In the genomic region with DNA sequence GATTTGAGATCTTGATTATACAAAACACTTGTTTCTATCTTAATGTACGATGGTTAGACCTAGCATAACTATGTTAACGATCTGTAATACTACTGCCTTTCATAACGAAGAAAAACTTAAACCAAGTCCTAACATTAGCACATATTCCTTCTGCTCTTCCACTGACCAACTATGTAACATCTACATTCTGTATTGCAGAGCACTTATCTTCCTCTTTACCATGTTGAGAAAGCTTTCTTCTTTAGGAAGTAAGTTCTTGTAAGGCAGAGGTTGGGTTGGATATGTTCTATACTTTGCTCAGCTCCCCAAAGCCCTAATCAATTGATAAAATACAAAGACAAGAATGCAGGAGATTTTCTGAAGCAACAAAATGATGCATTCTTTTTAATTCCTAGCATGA, we compare ENCODE assay signal across 24 cellular contexts. TPM values are rescaled to one million over a fixed set of nuclear protein-coding genes. Genes with fewer than 3 reads are reported as not detected.
DNase-seq lines count a peak whose midpoint lies in the region; ATAC-seq and TF ChIP-seq lines count a peak whose summit lies in the region.
"Had no signal": no experiment of that assay in that cellular context is flagged by ENCODE, and none has a peak within 500 bp of the region (broad histone marks: within the 10 kb centered on the region; RNA-seq: fewer than 3 reads in every experiment).

No MANE protein-coding gene starts in this region.

- H3K4me1 ChIP-seq in left lung = peaks cover 0 to 47% of the 10 kb centered on the region in 2 donors

- intact Hi-C loops in CD14-positive monocyte (cut with micrococcal nuclease) = loop anchor here (2.0 to 10.0 kb wide), 3 partner anchors 93 to 345 kb away; a partner anchor contains a TSS
- intact Hi-C loops in left lung (cut with DNase I) = no loop called here
- intact Hi-C loops in CD4-positive, alpha-beta T cell (cut with DNase I, micrococcal nuclease) = loop anchor here (5.0 to 10.0 kb wide), 3 partner anchors 235 to 1905 kb away; a partner anchor contains a TSS

- H3K27ac Mint-ChIP-seq in CD14-positive monocyte = peak overlapping the region; percentile 91 to 98 (median 95)
- no peak overlapping the region for H3K27ac Mint-ChIP-seq in CD4-positive, alpha-beta T cell
- H3K27ac Mint-ChIP-seq: T-cell had no signal

- no peaks in the 10 kb centered on the region for H3K36me3 ChIP-seq in left lung

- no peaks in the 10 kb centered on the region for H3K9me3 Mint-ChIP-seq in CD14-positive monocyte
- H3K9me3 Mint-ChIP-seq in CD4-positive, alpha-beta T cell = peaks cover 3% of the 10 kb centered on the region
- H3K9me3 Mint-ChIP-seq: T-cell had no signal

- peak overlapping the region in 1 of 2 donors; percentile 15 for H3K4me3 Mint-ChIP-seq in CD14-positive monocyte
- no peak overlapping the region for H3K4me3 Mint-ChIP-seq in CD4-positive, alpha-beta T cell
- H3K4me3 Mint-ChIP-seq: T-cell had no signal

- no peak for DNase-seq in CD14-positive monocyte (ENCODE audit: low spot score)
- peak; percentile 38 to 45 for DNase-seq in HL-60 (ENCODE audit: low read depth in 1 of 2, low spot score in 1 of 2)
- DNase-seq in NOMO-1 treated with DMSO at 0.1 percent for 48 hours (lab: John Stamatoyannopoulos, UW; ENCODE audit: unreplicated experiment) = peak; percentile 64
- no peak for DNase-seq in left lung
- no peak for DNase-seq in DMS53 (lab: John Stamatoyannopoulos, UW)
- no peak for DNase-seq in NCI-H526 treated with DMSO at 0.1 percent for 48 hours (lab: John Stamatoyannopoulos, UW)
- DNase-seq in CD4-positive, alpha-beta T cell = no peak
- DNase-seq: C1 segment of cervical spinal cord; DMS153; EL; IMR-90; Karpas-422; NCI-H1105 treated with DMSO at 0.1 percent for 48 hours; NCI-H1694; NCI-H2081 treated with DMSO at 0.1 percent for 48 hours; NCI-H446 treated with DMSO at 0.1 percent for 48 hours; NK-92 treated with Interleukin-12 subunit alpha and Interleukin-12 subunit beta, amount 100 ng/mL, for 24 hours; PC-9; T-cell had no signal

- peak; percentile 58 for ATAC-seq in left lung
- ATAC-seq in CD4-positive, alpha-beta T cell (ENCODE audit: poor library complexity) = no peak
- no peak for ATAC-seq in GM18873 (IDR thresholded peaks at IDR 0.05; ENCODE audit: low FRiP score, unreplicated experiment)
- ATAC-seq: T-cell had no signal

- H3K4me3 ChIP-seq in HL-60 (replicated peaks; ENCODE audit: insufficient read depth, low read length) (no peak overlapping the region), left lung (no peak overlapping the region)
- H3K4me3 ChIP-seq: PC-9 had no signal

- peaks cover 59% of the 10 kb centered on the region for H3K4me1 Mint-ChIP-seq in CD14-positive monocyte
- peaks cover 8% of the 10 kb centered on the region for H3K4me1 Mint-ChIP-seq in CD4-positive, alpha-beta T cell (ENCODE audit: low read depth)

- no peaks in the 10 kb centered on the region for H3K27me3 ChIP-seq in HL-60 (ENCODE audit: insufficient read depth, poor library complexity, severe bottlenecking)
- peaks cover 0 to 4% of the 10 kb centered on the region in 2 donors for H3K27me3 ChIP-seq in left lung
- H3K27me3 ChIP-seq in CD4-positive, alpha-beta T cell (ENCODE audit: control insufficient read depth, insufficient read depth, low read length) = no peaks in the 10 kb centered on the region

- H3K36me3 Mint-ChIP-seq in CD14-positive monocyte = peaks cover 10 to 17% of the 10 kb centered on the region in 2 donors
- peaks cover 22% of the 10 kb centered on the region for H3K36me3 Mint-ChIP-seq in CD4-positive, alpha-beta T cell (ENCODE audit: low read depth)

- CTCF ChIA-PET in CD4-positive, alpha-beta T cell (lab: Charles Lee) = no interaction called here

- H3K9me3 ChIP-seq in left lung = no peaks in the 10 kb centered on the region
- H3K9me3 ChIP-seq in CD4-positive, alpha-beta T cell (ENCODE audit: control insufficient read depth, low read length) = no peaks in the 10 kb centered on the region

- POLR2A ChIA-PET in CD4-positive, alpha-beta T cell (lab: Charles Lee) = no interaction called here

- H3K27me3 Mint-ChIP-seq in CD14-positive monocyte (ENCODE audit: low read depth in 3 of 3) = peaks cover 0 to 6% (median 3%) of the 10 kb centered on the region in 3 donors
- H3K27me3 Mint-ChIP-seq in CD4-positive, alpha-beta T cell = peaks cover 28% of the 10 kb centered on the region

- peak overlapping the region; percentile 55 for H3K27ac ChIP-seq in HL-60 (replicated peaks)
- H3K27ac ChIP-seq in left lung = peak overlapping the region in 1 of 2 donors; percentile 77
- H3K27ac ChIP-seq in CD4-positive, alpha-beta T cell (ENCODE audit: low read depth, low read length) = no peak overlapping the region
- H3K27ac ChIP-seq: PC-9 had no signal

- TF ChIP-seq CTCF in CD14-positive monocyte (IDR thresholded peaks at IDR 0.05) (no peak), HL-60 (IDR thresholded peaks at IDR 0.05; ENCODE audit: insufficient read depth, low read length) (no peak), left lung (IDR thresholded peaks at IDR 0.05) (no peak)
- TF ChIP-seq CTCF in CD4-positive, alpha-beta T cell (IDR thresholded peaks at IDR 0.05) = no peak

RNA-seq across cellular contexts. Expression of a gene that starts 7.8 kb away (rescaled TPM):
- polyA plus RNA-seq in CD14-positive monocyte = 1 to 10 TPM; 1.3 to 1.6 TPM
- 10 to 100 TPM; 11.7 to 16.7 TPM for total RNA-seq in left lung
- total RNA-seq in CD4-positive, alpha-beta T cell = 10 to 100 TPM; 23.2 to 24.7 TPM

RNA-seq across cellular contexts. Expression of a gene that starts 55.5 kb away (rescaled TPM):
- not detected for polyA plus RNA-seq in CD14-positive monocyte
- total RNA-seq in left lung = not detected
- total RNA-seq in CD4-positive, alpha-beta T cell = under 1 TPM; 0.25 to 0.39 TPM
- total RNA-seq: A673, H4, HT1080, IMR-90, MCF 10A, PC-9 had no signal
- polyA plus RNA-seq: IMR-90 had no signal

Comparison
In these comparisons a context has a peak if more than half of its experiments do, and no peak if none do; other contexts are left out.
1. DNase-seq: peak in HL-60 (2 of 2) and NOMO-1 treated with DMSO at 0.1 percent for 48 hours (single experiment); none in CD14-positive monocyte (single experiment), left lung (0 of 2), DMS53 (single experiment), NCI-H526 treated with DMSO at 0.1 percent for 48 hours (single experiment) and CD4-positive, alpha-beta T cell (0 of 10).
2. intact Hi-C loops: an anchor here in CD14-positive monocyte (2.0 to 10.0 kb wide) and CD4-positive, alpha-beta T cell (5.0 to 10.0 kb wide); none called in left lung.